In the genomic region with DNA sequence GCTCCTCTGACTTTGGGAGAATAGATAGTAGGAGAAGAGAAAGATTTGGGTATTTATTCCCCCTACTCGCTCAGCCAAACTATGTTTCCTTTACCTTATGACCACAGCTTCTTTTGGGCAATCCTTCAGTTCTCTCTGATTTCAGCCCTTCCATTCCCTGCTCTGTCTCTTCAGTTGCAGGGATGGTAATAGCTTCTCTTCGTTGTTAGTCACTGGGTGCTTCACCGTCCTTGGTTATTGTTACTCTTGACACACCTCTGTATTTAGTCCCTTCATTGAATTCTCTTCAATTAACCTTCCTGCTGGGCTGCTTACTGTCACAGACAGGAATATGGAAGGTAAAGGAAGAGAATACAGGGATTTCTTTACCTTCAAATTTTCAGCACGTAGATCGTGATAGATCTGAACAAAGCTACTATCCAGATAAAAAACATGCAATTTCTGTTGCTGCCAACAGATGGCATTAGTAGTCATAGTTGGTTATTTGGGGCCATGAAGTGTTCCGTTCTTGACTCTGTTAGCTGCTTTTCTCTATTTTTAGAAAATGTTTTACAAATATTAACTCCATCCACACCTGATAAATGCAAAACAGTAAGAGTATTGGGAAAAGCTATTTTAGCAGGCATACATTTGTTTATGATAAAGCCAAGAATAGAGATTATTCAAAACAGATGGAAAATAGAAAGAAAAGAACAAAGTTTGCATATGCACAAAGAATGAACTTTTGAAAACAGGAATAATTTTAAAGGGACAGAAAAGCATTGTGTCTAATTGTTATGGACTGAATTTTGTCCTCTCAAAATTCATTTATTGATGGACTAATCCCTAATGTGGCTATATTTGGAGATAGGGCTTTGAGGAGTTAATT, we compare ENCODE assay signal across 9 cellular contexts. TPM values are rescaled to one million over a fixed set of nuclear protein-coding genes. Genes with fewer than 3 reads are reported as not detected.
DNase-seq lines count a peak whose midpoint lies in the region; ATAC-seq, FAIRE-seq and TF ChIP-seq lines count a peak whose summit lies in the region.
"Had no signal": no experiment of that assay in that cellular context is flagged by ENCODE, and none has a peak within 500 bp of the region (broad histone marks: within the 10 kb centered on the region; RNA-seq: fewer than 3 reads in every experiment).

No MANE protein-coding gene starts in this region.

- H3K4me3 ChIP-seq in GM12878 (no peak overlapping the region), iPS-18a (ENCODE audit: low read length) (peak overlapping the region; percentile 35), smooth muscle cell (peak overlapping the region; percentile 35)

- H2AFZ ChIP-seq in GM12878 (ENCODE audit: control insufficient read depth, low read depth, low read length) (peak overlapping the region; percentile 91), smooth muscle cell (ENCODE audit: low read depth) (peak overlapping the region; percentile 54)

- TF ChIP-seq RAD21 in GM12878 (IDR thresholded peaks at IDR 0.05; ENCODE audit: insufficient read depth, low read depth, low read length) = peak; percentile 79

- POLR2A ChIA-PET in GM12878 (lab: Charles Lee) = interaction anchor here (0.6 kb wide), 1 partner anchor 257 kb away, joined by 4 read pairs; no protein-coding TSS in a partner anchor
- POLR2A ChIA-PET in activated CD4-positive, alpha-beta memory T cell treated with anti-CD3 and anti-CD28 coated beads, Interleukin-2, amount 10 ng/mL, durations not matched to agents 7 days and 5 days (lab: Charles Lee) = no interaction called here

- intact Hi-C loops in GM12878 (cut with micrococcal nuclease; ENCODE audit: unreplicated experiment) = loop anchor here (1.0 to 5.0 kb wide), 3 partner anchors 174 to 579 kb away; no protein-coding TSS in a partner anchor

- H3K4me2 ChIP-seq in GM12878 (ENCODE audit: control insufficient read depth, insufficient read depth) (peak overlapping the region; percentile 75; the same call in 1 of the 2 replicates), smooth muscle cell (peak overlapping the region; percentile 80)

- TF ChIP-seq EP300 in GM12878 (IDR thresholded peaks at IDR 0.05; ENCODE audit: borderline replicate concordance in 1 of 2, control insufficient read depth in 1 of 2, low read depth in 2 of 2, low read length in 2 of 2) = no peak

- H3K9me3 ChIP-seq in GM12878 (replicated peaks; ENCODE audit: control insufficient read depth, insufficient read depth, low read length) = no peaks in the 10 kb centered on the region
- H3K9me3 ChIP-seq in iPS-18a (ENCODE audit: control insufficient read depth, low read depth, low read length) = no peaks in the 10 kb centered on the region
- H3K9me3 ChIP-seq in smooth muscle cell (replicated peaks; ENCODE audit: low read depth) = no peaks in the 10 kb centered on the region

- H4K20me1 ChIP-seq in GM12878 (ENCODE audit: control insufficient read depth, insufficient read depth) = no peaks in the 10 kb centered on the region
- no peaks in the 10 kb centered on the region for H4K20me1 ChIP-seq in smooth muscle cell (ENCODE audit: low read depth)

- H3K27ac Mint-ChIP-seq in activated CD4-positive, alpha-beta memory T cell treated with anti-CD3 and anti-CD28 coated beads, Interleukin-2, amount 10 ng/mL, durations not matched to agents 7 days and 5 days = no peak overlapping the region

- H3F3A ChIP-seq in smooth muscle cell (ENCODE audit: low read depth) = no peaks in the 10 kb centered on the region

- SMC1A ChIA-PET in GM12878 (lab: Charles Lee; ENCODE audit: uncharacterized antibody, unreplicated experiment) = interaction anchor here (0.6 to 1.4 kb wide), 28 partner anchors 9 to 1992 kb away, joined by 3 to 29 read pairs (median 3); a partner anchor contains a TSS

- no TSS peak for BruUV-seq in GM12878 (replicated peaks; lab: Mats Ljungman, UMichigan)

- no peaks in the 10 kb centered on the region for H3K79me2 ChIP-seq in GM12878 (ENCODE audit: control insufficient read depth, insufficient read depth, low read length)
- H3K79me2 ChIP-seq in smooth muscle cell (ENCODE audit: low read depth) = no peaks in the 10 kb centered on the region

- CTCF ChIA-PET in GM12878 (lab: Yijun Ruan, JAX) = interaction anchor here (0.7 to 4.0 kb wide), 61 partner anchors 8 to 1179 kb away, joined by 3 to 52 read pairs (median 4); a partner anchor contains a TSS
- CTCF ChIA-PET in activated CD4-positive, alpha-beta memory T cell treated with anti-CD3 and anti-CD28 coated beads, Interleukin-2, amount 10 ng/mL, durations not matched to agents 7 days and 5 days (lab: Charles Lee) = interaction anchor here (0.7 to 1.4 kb wide), 5 partner anchors 10 to 579 kb away, joined by 3 to 8 read pairs (median 5); no protein-coding TSS in a partner anchor

- no peak for TF ChIP-seq POLR2A in GM12878 (IDR thresholded peaks at IDR 0.05; ENCODE audit: low read depth, low read length)

- H3K27me3 ChIP-seq in GM12878 (replicated peaks in 1 of 2; ENCODE audit: control insufficient read depth in 2 of 2, insufficient read depth in 2 of 2, low read length in 1 of 2) (no peaks in the 10 kb centered on the region), iPS-18a (ENCODE audit: control insufficient read depth, insufficient read depth, low read length) (no peaks in the 10 kb centered on the region), smooth muscle cell (ENCODE audit: low read depth) (no peaks in the 10 kb centered on the region)

- 37% methylated on average over 6 of the region's 6 CpGs for WGBS in GM12878 (ENCODE audit: insufficient coverage, insufficient replicate concordance, low lambda C conversion rate, missing lambda C conversion rate)
- 23% methylated on average over 6 of the region's 6 CpGs for WGBS in smooth muscle cell (ENCODE audit: low lambda C conversion rate)

- H3K36me3 ChIP-seq in GM12878 (ENCODE audit: control insufficient read depth in 2 of 2, insufficient read depth in 2 of 2, low read length in 1 of 2) (no peaks in the 10 kb centered on the region), iPS-18a (ENCODE audit: control insufficient read depth, low read depth, low read length) (no peaks in the 10 kb centered on the region), smooth muscle cell (ENCODE audit: low read depth) (no peaks in the 10 kb centered on the region)

- FAIRE-seq in D721Med (lab: Jason Lieb, UNC) (peak; percentile 89), GM12878 (lab: Jason Lieb, UNC) (peak; percentile 49)

- H3K36me3 Mint-ChIP-seq in activated CD4-positive, alpha-beta memory T cell treated with anti-CD3 and anti-CD28 coated beads, Interleukin-2, amount 10 ng/mL, durations not matched to agents 7 days and 5 days (ENCODE audit: low read depth) = no peaks in the 10 kb centered on the region

- in situ Hi-C loops in GM12878 (cut with MboI) = loop anchor here (5.0 kb wide), 2 partner anchors 172 to 582 kb away; no protein-coding TSS in a partner anchor

- H3K9me3 Mint-ChIP-seq in activated CD4-positive, alpha-beta memory T cell treated with anti-CD3 and anti-CD28 coated beads, Interleukin-2, amount 10 ng/mL, durations not matched to agents 7 days and 5 days = no peaks in the 10 kb centered on the region

- H3K9ac ChIP-seq in GM12878 (ENCODE audit: control insufficient read depth, insufficient read depth, low read length) (no peak overlapping the region), iPS-18a (ENCODE audit: low read length) (no peak overlapping the region), smooth muscle cell (ENCODE audit: low read depth) (no peak overlapping the region)

- peaks cover 12% of the 10 kb centered on the region for H3K27me3 Mint-ChIP-seq in activated CD4-positive, alpha-beta memory T cell treated with anti-CD3 and anti-CD28 coated beads, Interleukin-2, amount 10 ng/mL, durations not matched to agents 7 days and 5 days

- H3K4me1 ChIP-seq in GM12878 (ENCODE audit: control insufficient read depth, insufficient read depth, low read length) (no peaks in the 10 kb centered on the region), iPS-18a (ENCODE audit: control insufficient read depth, low read depth, low read length) (no peaks in the 10 kb centered on the region), smooth muscle cell (ENCODE audit: low read depth) (no peaks in the 10 kb centered on the region)

- H3K27ac ChIP-seq in GM12878 (ENCODE audit: control insufficient read depth, insufficient read depth) = no peak overlapping the region
- no peak overlapping the region for H3K27ac ChIP-seq in iPS-18a (ENCODE audit: low read length)
- no peak overlapping the region for H3K27ac ChIP-seq in smooth muscle cell (ENCODE audit: low read depth)

- no peak overlapping the region for H3K4me3 Mint-ChIP-seq in activated CD4-positive, alpha-beta memory T cell treated with anti-CD3 and anti-CD28 coated beads, Interleukin-2, amount 10 ng/mL, durations not matched to agents 7 days and 5 days

- H3K4me1 Mint-ChIP-seq in activated CD4-positive, alpha-beta memory T cell treated with anti-CD3 and anti-CD28 coated beads, Interleukin-2, amount 10 ng/mL, durations not matched to agents 7 days and 5 days = peaks cover 4% of the 10 kb centered on the region

- RAD21 ChIA-PET in GM12878 (lab: Charles Lee; ENCODE audit: unreplicated experiment) = interaction anchor here (0.6 to 1.5 kb wide), 29 partner anchors 10 to 581 kb away, joined by 3 to 21 read pairs (median 4); a partner anchor contains a TSS

- ATAC-seq in HG03280 (IDR thresholded peaks at IDR 0.05; ENCODE audit: unreplicated experiment) = peak; percentile 84
- peak; percentile 93 for ATAC-seq in GM12878

- TF ChIP-seq CTCF in D721Med (IDR thresholded peaks at IDR 0.05; ENCODE audit: insufficient read depth, missing control alignments) (peak; percentile 80), GM12878 (IDR thresholded peaks at IDR 0.05 in 2 of 3, conservative IDR thresholded peaks at IDR 0.05 in 1 of 3; ENCODE audit: control insufficient read depth in 2 of 3, extremely low read depth in 1 of 3, insufficient read depth in 1 of 3, low read depth in 3 of 3, low read length in 3 of 3) (peak; percentile 61 to 76 (median 63); a peak in 5 of 6 replicates), smooth muscle cell (IDR thresholded peaks at IDR 0.05; ENCODE audit: borderline replicate concordance, insufficient read depth, poor library complexity, severe bottlenecking) (peak; percentile 64)

- no peak for DNase-seq in D721Med (ENCODE audit: insufficient read length, low spot score)
- peak; percentile 18 for DNase-seq in GM19238 (ENCODE audit: insufficient read length, low spot score)
- peak; percentile 66 for DNase-seq in NCI-H345 (lab: John Stamatoyannopoulos, UW)
- DNase-seq in GM12878 (ENCODE audit: low read depth, low spot score) = peak; percentile 7
- DNase-seq in smooth muscle cell (lab: John Stamatoyannopoulos, UW; ENCODE audit: unreplicated experiment) = no peak
- no peak for DNase-seq in activated CD4-positive, alpha-beta memory T cell treated with anti-CD3 and anti-CD28 coated beads, Interleukin-2, amount 10 ng/mL, durations not matched to agents 7 days and 5 days

RNA-seq across cellular contexts. Expression of a gene that starts 14.0 kb away (rescaled TPM):
- total RNA-seq in GM12878 (2013; cell fraction: nucleolus; rRNA removed) = not detected in 2 replicates
- total RNA-seq in GM12878 (2014; rRNA removed) = not detected in 2 replicates
- total RNA-seq in GM12878 (2014; rRNA removed; fragmentation: Illumina TruSeq; extraction: Trizol) = not detected in 2 replicates
- not detected in 2 replicates for total RNA-seq in GM12878 (2021)
- polyA plus RNA-seq in GM12878 (2011; ENCODE audit: low read depth) = not detected
- not detected in 2 replicates for polyA plus RNA-seq in GM12878 (2011; rRNA removed)
- polyA plus RNA-seq in GM12878 (2011; cell fraction: cytosol; rRNA removed) = not detected in 2 replicates
- polyA plus RNA-seq in GM12878 (2011; cell fraction: nucleus; rRNA removed) = not detected in 2 replicates
- not detected in 2 replicates for polyA plus RNA-seq in GM12878 (2012)
- not detected in 2 replicates for polyA plus RNA-seq in GM12878 (2014; fragmentation: Illumina TruSeq; extraction: Trizol)
- polyA plus RNA-seq in GM12878 (2014; fragmentation: Nextera tagmentation; extraction: Ambion mirVana) = not detected
- not detected in 2 replicates for polyA plus RNA-seq in GM12878 (2014; rRNA removed)
- polyA plus RNA-seq in GM12878 (2016; fragmentation: Nextera tagmentation; extraction: Ambion mirVana) = not detected
- not detected in 2 replicates for polyA minus RNA-seq in GM12878 (2011; rRNA and poly(A)+ RNA removed)
- not detected in 2 replicates for polyA minus RNA-seq in GM12878 (2011; cell fraction: cytosol; rRNA and poly(A)+ RNA removed)
- not detected in 2 replicates for polyA minus RNA-seq in GM12878 (2011; cell fraction: nucleus; rRNA and poly(A)+ RNA removed)
- not detected in 2 replicates for total RNA-seq in smooth muscle cell
- not detected in 2 replicates for polyA plus RNA-seq in smooth muscle cell
- total RNA-seq in activated CD4-positive, alpha-beta memory T cell treated with anti-CD3 and anti-CD28 coated beads, Interleukin-2, amount 10 ng/mL, durations not matched to agents 7 days and 5 days = not detected
- total RNA-seq: temporal lobe had no signal

RNA-seq across cellular contexts. Expression of a gene that starts 52.1 kb away (rescaled TPM):
- 96.7 and 103 TPM in 2 replicates for total RNA-seq in GM12878 (2013; cell fraction: nucleolus; rRNA removed)
- total RNA-seq in GM12878 (2014; rRNA removed) = 7.0 and 10.4 TPM in 2 replicates
- total RNA-seq in GM12878 (2014; rRNA removed; fragmentation: Illumina TruSeq; extraction: Trizol) = 5.8 and 6.4 TPM in 2 replicates
- total RNA-seq in GM12878 (2021) = 6.0 and 6.5 TPM in 2 replicates
- polyA plus RNA-seq in GM12878 (2011; ENCODE audit: low read depth) = 1.4 TPM
- polyA plus RNA-seq in GM12878 (2011; rRNA removed) = 38.9 and 41.1 TPM in 2 replicates
- polyA plus RNA-seq in GM12878 (2011; cell fraction: cytosol; rRNA removed) = 36.3 and 43.2 TPM in 2 replicates
- 30.3 and 51.4 TPM in 2 replicates for polyA plus RNA-seq in GM12878 (2011; cell fraction: nucleus; rRNA removed)
- polyA plus RNA-seq in GM12878 (2012) = 2.5 and 6.7 TPM in 2 replicates
- 6.2 and 6.7 TPM in 2 replicates for polyA plus RNA-seq in GM12878 (2014; fragmentation: Illumina TruSeq; extraction: Trizol)
- 1 to 10 TPM; 3.1 to 5.6 TPM for polyA plus RNA-seq in GM12878 (2014; fragmentation: Nextera tagmentation; extraction: Ambion mirVana)
- 5.6 and 7.1 TPM in 2 replicates for polyA plus RNA-seq in GM12878 (2014; rRNA removed)
- polyA plus RNA-seq in GM12878 (2016; fragmentation: Nextera tagmentation; extraction: Ambion mirVana) = 1 to 10 TPM; 7.0 to 7.4 TPM
- polyA minus RNA-seq in GM12878 (2011; rRNA and poly(A)+ RNA removed) = 83.7 and 88.9 TPM in 2 replicates
- polyA minus RNA-seq in GM12878 (2011; cell fraction: cytosol; rRNA and poly(A)+ RNA removed) = 9.2 and 15.7 TPM in 2 replicates
- polyA minus RNA-seq in GM12878 (2011; cell fraction: nucleus; rRNA and poly(A)+ RNA removed) = 29.3 and 42.8 TPM in 2 replicates
- total RNA-seq in smooth muscle cell = 50.2 and 51.1 TPM in 2 replicates
- polyA plus RNA-seq in smooth muscle cell = 16.1 and 18.1 TPM in 2 replicates
- total RNA-seq in activated CD4-positive, alpha-beta memory T cell treated with anti-CD3 and anti-CD28 coated beads, Interleukin-2, amount 10 ng/mL, durations not matched to agents 7 days and 5 days = 1 to 10 TPM; 6.0 to 6.7 TPM

Comparison
In these comparisons a context has a peak if more than half of its experiments do, and no peak if none do; other contexts are left out.
1. DNase-seq: peak in GM19238 (single experiment), NCI-H345 (single experiment) and GM12878 (single experiment); none in D721Med (single experiment), smooth muscle cell (single experiment) and activated CD4-positive, alpha-beta memory T cell treated with anti-CD3 and anti-CD28 coated beads, Interleukin-2, amount 10 ng/mL, durations not matched to agents 7 days and 5 days (single experiment).
2. Peak in every context shown above with its lines, with median percentiles within 50 percentile points of each other: CTCF ChIP-seq.